16 cellular contexts compared by ENCODE assay signal in genomic region chr10:130491011-130491697, GRCh38.
DNase-seq lines count a peak whose midpoint lies in the region; ATAC-seq and TF ChIP-seq lines count a peak whose summit lies in the region.
"Had no signal": no experiment of that assay in that cellular context is flagged by ENCODE, and none has a peak within 500 bp of the region (broad histone marks: within the 10 kb centered on the region; RNA-seq: fewer than 3 reads in every experiment).

No MANE protein-coding gene starts in this region.

- H3K27ac ChIP-seq in HUES6 (ENCODE audit: low read depth, low read length) (peak overlapping the region; percentile 29; the same call in 1 of the 2 replicates), WERI-Rb-1 (peak overlapping the region; percentile 95), mesodermal cell (ENCODE audit: low read depth, low read length, severe bottlenecking) (peak overlapping the region; percentile 26), smooth muscle cell (ENCODE audit: low read depth) (no peak overlapping the region)

- H3K4me1 ChIP-seq in HUES6 (ENCODE audit: control insufficient read depth, insufficient read depth, low read length) (peaks cover 31% of the 10 kb centered on the region), mesodermal cell (ENCODE audit: control insufficient read depth, insufficient read depth, low read length, poor library complexity, severe bottlenecking) (peaks cover 3% of the 10 kb centered on the region), smooth muscle cell (ENCODE audit: low read depth) (peaks cover 7% of the 10 kb centered on the region)

- TF ChIP-seq CTCF in WERI-Rb-1 (IDR thresholded peaks at IDR 0.05; ENCODE audit: low read depth, low read length), result no peak
- TF ChIP-seq CTCF in smooth muscle cell (IDR thresholded peaks at IDR 0.05; ENCODE audit: borderline replicate concordance, insufficient read depth, poor library complexity, severe bottlenecking), result no peak

- ATAC-seq in HG02981 (IDR thresholded peaks at IDR 0.05; ENCODE audit: unreplicated experiment), result no peak

- peak overlapping the region; percentile 29 for H3K9ac ChIP-seq in HUES6 (ENCODE audit: low read length)
- no peak overlapping the region for H3K9ac ChIP-seq in smooth muscle cell (ENCODE audit: low read depth)

- no peaks in the 10 kb centered on the region for H4K20me1 ChIP-seq in smooth muscle cell (ENCODE audit: low read depth)

- H3K9me3 ChIP-seq in HUES6 (ENCODE audit: control insufficient read depth, insufficient read depth, low read depth, low read length), result no peaks in the 10 kb centered on the region
- H3K9me3 ChIP-seq in WERI-Rb-1 (ENCODE audit: severe bottlenecking), result no peaks in the 10 kb centered on the region
- no peaks in the 10 kb centered on the region for H3K9me3 ChIP-seq in mesodermal cell (ENCODE audit: control insufficient read depth, low read length)
- no peaks in the 10 kb centered on the region for H3K9me3 ChIP-seq in smooth muscle cell (replicated peaks; ENCODE audit: low read depth)

- no peaks in the 10 kb centered on the region for H3K79me2 ChIP-seq in smooth muscle cell (ENCODE audit: low read depth)

- H3K36me3 ChIP-seq in HUES6 (ENCODE audit: control insufficient read depth, insufficient read depth, low read length) (no peaks in the 10 kb centered on the region), WERI-Rb-1 (no peaks in the 10 kb centered on the region), mesodermal cell (ENCODE audit: control insufficient read depth, insufficient read depth, low read length) (no peaks in the 10 kb centered on the region), smooth muscle cell (ENCODE audit: low read depth) (no peaks in the 10 kb centered on the region)

- WGBS in mesodermal cell (ENCODE audit: insufficient coverage in 2 of 2), 2 experiments, result 80 to 84% methylated on average over 2 to 5 of the region's 5 CpGs
- WGBS in smooth muscle cell (ENCODE audit: low lambda C conversion rate), result 56% methylated on average over 5 of the region's 5 CpGs

- H2AFZ ChIP-seq in smooth muscle cell (ENCODE audit: low read depth), result no peak overlapping the region

- no peak for DNase-seq in WERI-Rb-1
- DNase-seq in smooth muscle cell (lab: John Stamatoyannopoulos, UW; ENCODE audit: unreplicated experiment), result no peak
- DNase-seq in NCI-H2227 (lab: John Stamatoyannopoulos, UW; ENCODE audit: unreplicated experiment), result no peak
- no peak for DNase-seq in NCI-H2029 (lab: John Stamatoyannopoulos, UW)
- DNase-seq: Calu3, DMS53, HFFc6, NCI-H1105 treated with DMSO at 0.1 percent for 48 hours, NCI-H1694 treated with DMSO at 0.1 percent for 48 hours, NCI-H446, NCI-H69, OCI-M1, RPMI8226 had no signal

- H3K4me2 ChIP-seq in smooth muscle cell, result peak overlapping the region; percentile 11

- H3K4me3 ChIP-seq in HUES6 (ENCODE audit: low read depth, low read length) (no peak overlapping the region), WERI-Rb-1 (ENCODE audit: low read depth, low read length) (no peak overlapping the region), mesodermal cell (ENCODE audit: extremely low read depth, insufficient read depth, low read length, poor library complexity, severe bottlenecking) (no peak overlapping the region), smooth muscle cell (no peak overlapping the region)

- H3F3A ChIP-seq in smooth muscle cell (ENCODE audit: low read depth), result no peaks in the 10 kb centered on the region

- no peaks in the 10 kb centered on the region for H3K27me3 ChIP-seq in HUES6 (ENCODE audit: control insufficient read depth, insufficient read depth, low read length)
- H3K27me3 ChIP-seq in WERI-Rb-1 (ENCODE audit: insufficient read depth, low read depth, severe bottlenecking), result no peaks in the 10 kb centered on the region
- H3K27me3 ChIP-seq in smooth muscle cell (ENCODE audit: low read depth), result no peaks in the 10 kb centered on the region
